Comparison of ENCODE assay signal across 13 cellular contexts in the genomic region with DNA sequence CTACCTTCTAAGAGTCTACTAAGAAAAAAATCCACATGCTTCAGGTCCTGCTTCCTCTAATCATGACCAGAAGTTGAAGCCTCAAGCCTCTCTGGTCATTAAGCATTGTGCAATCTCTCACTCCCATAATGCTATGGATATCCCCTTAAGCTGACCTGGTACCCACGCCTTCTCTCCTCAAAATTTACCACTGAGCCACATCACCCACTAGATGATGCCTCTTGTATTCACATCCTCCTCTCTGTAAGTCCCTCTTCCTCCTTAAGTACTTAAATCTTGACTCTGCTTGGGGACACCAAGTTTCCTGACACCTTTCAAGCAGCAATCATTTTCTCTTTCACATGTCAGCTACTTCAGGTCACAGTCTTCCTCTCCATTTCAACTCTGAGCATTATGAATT. TPM values are rescaled to one million over a fixed set of nuclear protein-coding genes. Genes with fewer than 3 reads are reported as not detected.
DNase-seq lines count a peak whose midpoint lies in the region; ATAC-seq lines count a peak whose summit lies in the region.
"Had no signal": no experiment of that assay in that cellular context is flagged by ENCODE, and none has a peak within 500 bp of the region (broad histone marks: within the 10 kb centered on the region; RNA-seq: fewer than 3 reads in every experiment).

No MANE protein-coding gene starts in this region.

- H3K9me3 Mint-ChIP-seq in activated naive CD4-positive, alpha-beta T cell treated with anti-CD3 and anti-CD28 coated beads, Interleukin-2, amount 50 U/mL, for 72 hours, result no peaks in the 10 kb centered on the region
- H3K9me3 Mint-ChIP-seq: type B pancreatic cell had no signal

- intact Hi-C loops in Right ventricle myocardium inferior (cut with DNase I), result no loop called here

- H3K27ac Mint-ChIP-seq in activated naive CD4-positive, alpha-beta T cell treated with anti-CD3 and anti-CD28 coated beads, Interleukin-2, amount 50 U/mL, for 72 hours, result no peak overlapping the region
- H3K27ac Mint-ChIP-seq: type B pancreatic cell had no signal

- peak; percentile 44 to 74 for ATAC-seq in activated naive CD4-positive, alpha-beta T cell treated with anti-CD3 and anti-CD28 coated beads, Interleukin-2, amount 50 U/mL, for 72 hours
- peak; percentile 80 for ATAC-seq in HG02678 (IDR thresholded peaks at IDR 0.05; ENCODE audit: unreplicated experiment)
- ATAC-seq in HG03521 (IDR thresholded peaks at IDR 0.05; ENCODE audit: unreplicated experiment), result peak; percentile 58
- no peak for ATAC-seq in Right ventricle myocardium inferior

- H3K36me3 Mint-ChIP-seq in activated naive CD4-positive, alpha-beta T cell treated with anti-CD3 and anti-CD28 coated beads, Interleukin-2, amount 50 U/mL, for 72 hours, result no peaks in the 10 kb centered on the region

- no peak for DNase-seq in activated naive CD4-positive, alpha-beta T cell treated with anti-CD3 and anti-CD28 coated beads, Interleukin-2, amount 50 U/mL, for 72 hours (ENCODE audit: low spot score in 2 of 2)
- no peak for DNase-seq in activated naive CD4-positive, alpha-beta T cell treated with Interleukin-2 at 50 U/mL for 16 hours
- DNase-seq in DMS153 (lab: John Stamatoyannopoulos, UW) (no peak), OCI-M2 (lab: John Stamatoyannopoulos, UW; ENCODE audit: unreplicated experiment) (no peak), NCI-H2029 (lab: John Stamatoyannopoulos, UW) (no peak), Right ventricle myocardium inferior (ENCODE audit: missing footprints) (no peak)
- DNase-seq: ACHN; activated CD8-positive, alpha-beta memory T cell treated with anti-CD3 and anti-CD28 coated beads for 24 hours; NCI-H1694; SHP77 had no signal

RNA-seq across cellular contexts. Expression of gene GALNT4, which starts 9.8 kb away (rescaled TPM):
- total RNA-seq in activated naive CD4-positive, alpha-beta T cell treated with anti-CD3 and anti-CD28 coated beads, Interleukin-2, amount 50 U/mL, for 72 hours, result 1 to 10 TPM; 3.0 to 6.5 TPM
- 2.3 TPM for total RNA-seq in Right ventricle myocardium inferior

RNA-seq across cellular contexts. Expression of gene POC1B, which starts 11.1 kb away (rescaled TPM):
- total RNA-seq in activated naive CD4-positive, alpha-beta T cell treated with anti-CD3 and anti-CD28 coated beads, Interleukin-2, amount 50 U/mL, for 72 hours, result 10 to 100 TPM; 18.3 to 35.8 TPM
- total RNA-seq in Right ventricle myocardium inferior, result 6.7 TPM
